Comparison of ENCODE assay signal across 1 cellular context in the genomic region with DNA sequence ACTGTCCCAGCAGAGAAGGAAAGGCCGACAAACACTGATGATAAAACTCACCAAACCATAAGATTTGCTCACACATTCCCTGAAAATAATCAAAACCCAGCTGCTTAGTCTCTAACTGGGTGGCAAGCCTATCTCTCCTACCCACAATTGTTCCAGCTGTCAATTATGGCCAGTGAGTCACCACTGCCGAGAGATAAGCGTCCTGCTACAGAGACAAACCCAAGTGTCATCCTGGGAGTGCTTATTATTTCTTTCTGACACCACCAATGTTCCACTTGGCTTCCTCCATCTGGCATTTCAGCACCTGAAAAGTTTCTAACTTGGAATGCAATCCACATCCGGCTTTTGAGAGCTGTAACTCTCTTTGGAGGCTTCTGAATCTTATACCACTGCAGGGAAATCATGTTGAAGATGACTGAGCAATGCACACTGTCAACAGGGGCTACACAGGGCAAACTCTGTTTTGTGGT.
TF ChIP-seq lines count a peak whose summit lies in the region.

No MANE protein-coding gene starts in this region.

TF ChIP-seq in K562, 482 proteins besides CTCF, POLR2A, EP300 and RAD21 (continued from another document and continues in another):
- TF ChIP-seq, protein P1, sequence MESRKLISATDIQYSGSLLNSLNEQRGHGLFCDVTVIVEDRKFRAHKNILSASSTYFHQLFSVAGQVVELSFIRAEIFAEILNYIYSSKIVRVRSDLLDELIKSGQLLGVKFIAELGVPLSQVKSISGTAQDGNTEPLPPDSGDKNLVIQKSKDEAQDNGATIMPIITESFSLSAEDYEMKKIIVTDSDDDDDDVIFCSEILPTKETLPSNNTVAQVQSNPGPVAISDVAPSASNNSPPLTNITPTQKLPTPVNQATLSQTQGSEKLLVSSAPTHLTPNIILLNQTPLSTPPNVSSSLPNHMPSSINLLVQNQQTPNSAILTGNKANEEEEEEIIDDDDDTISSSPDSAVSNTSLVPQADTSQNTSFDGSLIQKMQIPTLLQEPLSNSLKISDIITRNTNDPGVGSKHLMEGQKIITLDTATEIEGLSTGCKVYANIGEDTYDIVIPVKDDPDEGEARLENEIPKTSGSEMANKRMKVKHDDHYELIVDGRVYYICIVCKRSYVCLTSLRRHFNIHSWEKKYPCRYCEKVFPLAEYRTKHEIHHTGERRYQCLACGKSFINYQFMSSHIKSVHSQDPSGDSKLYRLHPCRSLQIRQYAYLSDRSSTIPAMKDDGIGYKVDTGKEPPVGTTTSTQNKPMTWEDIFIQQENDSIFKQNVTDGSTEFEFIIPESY (CRISPR knock-in tag; IDR thresholded peaks at IDR 0.05): no peak
- TF ChIP-seq MEIS2 (IDR thresholded peaks at IDR 0.05; ENCODE audit: partially characterized antibody) (peak; percentile 97), FOS (IDR thresholded peaks at IDR 0.05; ENCODE audit: extremely low read depth, insufficient read length) (peak; percentile 81), STAT5A (IDR thresholded peaks at IDR 0.05; ENCODE audit: borderline replicate concordance, low read length) (peak; percentile 86), CCNT2 (IDR thresholded peaks at IDR 0.05; ENCODE audit: borderline replicate concordance, extremely low read depth, insufficient read length, low read depth, low read length) (peak; percentile 96), PHF21A (IDR thresholded peaks at IDR 0.05; ENCODE audit: borderline replicate concordance, low read depth) (peak; percentile 91; the same call in 1 of the 2 replicates), SRSF3 (IDR thresholded peaks at IDR 0.05; ENCODE audit: insufficient read depth, low read length) (no peak), KAT8 (IDR thresholded peaks at IDR 0.05; ENCODE audit: low read depth) (no peak), TEAD4 (IDR thresholded peaks at IDR 0.05; ENCODE audit: low read length) (peak; percentile 97), TEAD4 (CRISPR knock-in tag; IDR thresholded peaks at IDR 0.05; ENCODE audit: borderline replicate concordance) (no peak), ZNF175 (CRISPR knock-in tag; IDR thresholded peaks at IDR 0.05; ENCODE audit: low read depth) (peak; percentile 97), ZEB2 (IDR thresholded peaks at IDR 0.05) (peak; percentile 87), KLF6 (CRISPR knock-in tag; IDR thresholded peaks at IDR 0.05; ENCODE audit: borderline replicate concordance) (0 out of 2 replicates have a peak, but pooled peaks have one; percentile 61), PHTF2 (CRISPR knock-in tag; IDR thresholded peaks at IDR 0.05) (no peak), SMAD1 (IDR thresholded peaks at IDR 0.05; ENCODE audit: low read depth, low read length, partially characterized antibody) (peak; percentile 72), HDAC1 (IDR thresholded peaks at IDR 0.05) (peak; percentile 77 to 99; a peak in 3 of 4 replicates), PML (IDR thresholded peaks at IDR 0.05; ENCODE audit: low read length) (peak; percentile 95), ZNF644 (tag; IDR thresholded peaks at IDR 0.05; ENCODE audit: low read depth) (peak; percentile 96), SMAD3 (CRISPR knock-in tag; conservative IDR thresholded peaks at IDR 0.05) (peak; percentile 91), BHLHE40 (IDR thresholded peaks at IDR 0.05; ENCODE audit: low read length) (peak; percentile 71), ZFP36 (IDR thresholded peaks at IDR 0.05; ENCODE audit: low read depth, low read length, partially characterized antibody) (no peak), NCOA6 (IDR thresholded peaks at IDR 0.05) (no peak), NCOA4 (IDR thresholded peaks at IDR 0.05; ENCODE audit: partially characterized antibody) (peak; percentile 19), BCOR (IDR thresholded peaks at IDR 0.05) (peak; percentile 83), CXXC5 (CRISPR knock-in tag; IDR thresholded peaks at IDR 0.05) (peak; percentile 75), ETV5 (CRISPR knock-in tag; IDR thresholded peaks at IDR 0.05; ENCODE audit: low read depth) (peak; percentile 21; the same call in 1 of the 2 replicates), CC2D1A (IDR thresholded peaks at IDR 0.05) (peak; percentile 80), SMC3 (conservative IDR thresholded peaks at IDR 0.05; ENCODE audit: insufficient read depth, low read depth, low read length) (no peak; the same call in 1 of the 2 replicates), GATAD2B (IDR thresholded peaks at IDR 0.05; ENCODE audit: borderline replicate concordance) (peak; percentile 71; the same call in 1 of the 2 replicates), ZNF766 (CRISPR knock-in tag; conservative IDR thresholded peaks at IDR 0.05) (peak; percentile 89), SUPT5H (IDR thresholded peaks at IDR 0.05) (no peak), MTA3 (IDR thresholded peaks at IDR 0.05; ENCODE audit: borderline replicate concordance) (peak; percentile 73), FOXA1 (IDR thresholded peaks at IDR 0.05; ENCODE audit: borderline replicate concordance) (no peak), SMAD2 (IDR thresholded peaks at IDR 0.05; ENCODE audit: low read depth, low read length) (no peak), PYGO2 (tag; IDR thresholded peaks at IDR 0.05) (peak; percentile 67; the same call in 1 of the 2 replicates), CBX3 (IDR thresholded peaks at IDR 0.05; ENCODE audit: borderline replicate concordance in 1 of 2, low read length in 2 of 2) (peak in 1 of 2 experiments; percentile 70; a peak in 2 of 3 replicates), CREM (IDR thresholded peaks at IDR 0.05; ENCODE audit: low read depth) (peak; percentile 76), ZNF589 (CRISPR knock-in tag; IDR thresholded peaks at IDR 0.05; ENCODE audit: low read depth) (peak; percentile 98), POU5F1 (IDR thresholded peaks at IDR 0.05; ENCODE audit: borderline replicate concordance, low read depth, low read length, partially characterized antibody) (no peak)
- TF ChIP-seq, protein P2, sequence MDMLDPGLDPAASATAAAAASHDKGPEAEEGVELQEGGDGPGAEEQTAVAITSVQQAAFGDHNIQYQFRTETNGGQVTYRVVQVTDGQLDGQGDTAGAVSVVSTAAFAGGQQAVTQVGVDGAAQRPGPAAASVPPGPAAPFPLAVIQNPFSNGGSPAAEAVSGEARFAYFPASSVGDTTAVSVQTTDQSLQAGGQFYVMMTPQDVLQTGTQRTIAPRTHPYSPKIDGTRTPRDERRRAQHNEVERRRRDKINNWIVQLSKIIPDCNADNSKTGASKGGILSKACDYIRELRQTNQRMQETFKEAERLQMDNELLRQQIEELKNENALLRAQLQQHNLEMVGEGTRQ (CRISPR knock-in tag; IDR thresholded peaks at IDR 0.05): no peak
- TF ChIP-seq, protein P3, sequence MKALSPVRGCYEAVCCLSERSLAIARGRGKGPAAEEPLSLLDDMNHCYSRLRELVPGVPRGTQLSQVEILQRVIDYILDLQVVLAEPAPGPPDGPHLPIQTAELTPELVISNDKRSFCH (CRISPR knock-in tag; IDR thresholded peaks at IDR 0.05): no peak
- TF ChIP-seq, protein P3 (tag; IDR thresholded peaks at IDR 0.05): peak; percentile 83
- TF ChIP-seq, protein P4, sequence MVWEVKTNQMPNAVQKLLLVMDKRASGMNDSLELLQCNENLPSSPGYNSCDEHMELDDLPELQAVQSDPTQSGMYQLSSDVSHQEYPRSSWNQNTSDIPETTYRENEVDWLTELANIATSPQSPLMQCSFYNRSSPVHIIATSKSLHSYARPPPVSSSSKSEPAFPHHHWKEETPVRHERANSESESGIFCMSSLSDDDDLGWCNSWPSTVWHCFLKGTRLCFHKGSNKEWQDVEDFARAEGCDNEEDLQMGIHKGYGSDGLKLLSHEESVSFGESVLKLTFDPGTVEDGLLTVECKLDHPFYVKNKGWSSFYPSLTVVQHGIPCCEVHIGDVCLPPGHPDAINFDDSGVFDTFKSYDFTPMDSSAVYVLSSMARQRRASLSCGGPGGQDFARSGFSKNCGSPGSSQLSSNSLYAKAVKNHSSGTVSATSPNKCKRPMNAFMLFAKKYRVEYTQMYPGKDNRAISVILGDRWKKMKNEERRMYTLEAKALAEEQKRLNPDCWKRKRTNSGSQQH (CRISPR knock-in tag; IDR thresholded peaks at IDR 0.05): 0 out of 2 replicates have a peak, but pooled peaks have one; percentile 72
- TF ChIP-seq, protein P5, sequence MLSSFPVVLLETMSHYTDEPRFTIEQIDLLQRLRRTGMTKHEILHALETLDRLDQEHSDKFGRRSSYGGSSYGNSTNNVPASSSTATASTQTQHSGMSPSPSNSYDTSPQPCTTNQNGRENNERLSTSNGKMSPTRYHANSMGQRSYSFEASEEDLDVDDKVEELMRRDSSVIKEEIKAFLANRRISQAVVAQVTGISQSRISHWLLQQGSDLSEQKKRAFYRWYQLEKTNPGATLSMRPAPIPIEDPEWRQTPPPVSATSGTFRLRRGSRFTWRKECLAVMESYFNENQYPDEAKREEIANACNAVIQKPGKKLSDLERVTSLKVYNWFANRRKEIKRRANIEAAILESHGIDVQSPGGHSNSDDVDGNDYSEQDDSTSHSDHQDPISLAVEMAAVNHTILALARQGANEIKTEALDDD (IDR thresholded peaks at IDR 0.05): peak; percentile 93
- TF ChIP-seq, protein P6, sequence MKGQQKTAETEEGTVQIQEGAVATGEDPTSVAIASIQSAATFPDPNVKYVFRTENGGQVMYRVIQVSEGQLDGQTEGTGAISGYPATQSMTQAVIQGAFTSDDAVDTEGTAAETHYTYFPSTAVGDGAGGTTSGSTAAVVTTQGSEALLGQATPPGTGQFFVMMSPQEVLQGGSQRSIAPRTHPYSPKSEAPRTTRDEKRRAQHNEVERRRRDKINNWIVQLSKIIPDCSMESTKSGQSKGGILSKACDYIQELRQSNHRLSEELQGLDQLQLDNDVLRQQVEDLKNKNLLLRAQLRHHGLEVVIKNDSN (CRISPR knock-in tag; IDR thresholded peaks at IDR 0.05): no peak
- TF ChIP-seq, protein P7, sequence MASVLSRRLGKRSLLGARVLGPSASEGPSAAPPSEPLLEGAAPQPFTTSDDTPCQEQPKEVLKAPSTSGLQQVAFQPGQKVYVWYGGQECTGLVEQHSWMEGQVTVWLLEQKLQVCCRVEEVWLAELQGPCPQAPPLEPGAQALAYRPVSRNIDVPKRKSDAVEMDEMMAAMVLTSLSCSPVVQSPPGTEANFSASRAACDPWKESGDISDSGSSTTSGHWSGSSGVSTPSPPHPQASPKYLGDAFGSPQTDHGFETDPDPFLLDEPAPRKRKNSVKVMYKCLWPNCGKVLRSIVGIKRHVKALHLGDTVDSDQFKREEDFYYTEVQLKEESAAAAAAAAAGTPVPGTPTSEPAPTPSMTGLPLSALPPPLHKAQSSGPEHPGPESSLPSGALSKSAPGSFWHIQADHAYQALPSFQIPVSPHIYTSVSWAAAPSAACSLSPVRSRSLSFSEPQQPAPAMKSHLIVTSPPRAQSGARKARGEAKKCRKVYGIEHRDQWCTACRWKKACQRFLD (CRISPR knock-in tag; IDR thresholded peaks at IDR 0.05): peak; percentile 96
- TF ChIP-seq, protein P8, sequence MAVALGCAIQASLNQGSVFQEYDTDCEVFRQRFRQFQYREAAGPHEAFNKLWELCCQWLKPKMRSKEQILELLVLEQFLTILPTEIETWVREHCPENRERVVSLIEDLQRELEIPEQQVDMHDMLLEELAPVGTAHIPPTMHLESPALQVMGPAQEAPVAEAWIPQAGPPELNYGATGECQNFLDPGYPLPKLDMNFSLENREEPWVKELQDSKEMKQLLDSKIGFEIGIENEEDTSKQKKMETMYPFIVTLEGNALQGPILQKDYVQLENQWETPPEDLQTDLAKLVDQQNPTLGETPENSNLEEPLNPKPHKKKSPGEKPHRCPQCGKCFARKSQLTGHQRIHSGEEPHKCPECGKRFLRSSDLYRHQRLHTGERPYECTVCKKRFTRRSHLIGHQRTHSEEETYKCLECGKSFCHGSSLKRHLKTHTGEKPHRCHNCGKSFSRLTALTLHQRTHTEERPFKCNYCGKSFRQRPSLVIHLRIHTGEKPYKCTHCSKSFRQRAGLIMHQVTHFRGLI (CRISPR knock-in tag; IDR thresholded peaks at IDR 0.05): peak; percentile 77; the same call in 1 of the 2 replicates
- TF ChIP-seq, protein P9, sequence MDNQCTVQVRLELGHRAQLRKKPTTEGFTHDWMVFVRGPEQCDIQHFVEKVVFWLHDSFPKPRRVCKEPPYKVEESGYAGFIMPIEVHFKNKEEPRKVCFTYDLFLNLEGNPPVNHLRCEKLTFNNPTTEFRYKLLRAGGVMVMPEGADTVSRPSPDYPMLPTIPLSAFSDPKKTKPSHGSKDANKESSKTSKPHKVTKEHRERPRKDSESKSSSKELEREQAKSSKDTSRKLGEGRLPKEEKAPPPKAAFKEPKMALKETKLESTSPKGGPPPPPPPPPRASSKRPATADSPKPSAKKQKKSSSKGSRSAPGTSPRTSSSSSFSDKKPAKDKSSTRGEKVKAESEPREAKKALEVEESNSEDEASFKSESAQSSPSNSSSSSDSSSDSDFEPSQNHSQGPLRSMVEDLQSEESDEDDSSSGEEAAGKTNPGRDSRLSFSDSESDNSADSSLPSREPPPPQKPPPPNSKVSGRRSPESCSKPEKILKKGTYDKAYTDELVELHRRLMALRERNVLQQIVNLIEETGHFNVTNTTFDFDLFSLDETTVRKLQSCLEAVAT (IDR thresholded peaks at IDR 0.05): peak in 1 of 2 experiments; percentile 84; a peak in 2 of 4 replicates
- TF ChIP-seq, protein P10, sequence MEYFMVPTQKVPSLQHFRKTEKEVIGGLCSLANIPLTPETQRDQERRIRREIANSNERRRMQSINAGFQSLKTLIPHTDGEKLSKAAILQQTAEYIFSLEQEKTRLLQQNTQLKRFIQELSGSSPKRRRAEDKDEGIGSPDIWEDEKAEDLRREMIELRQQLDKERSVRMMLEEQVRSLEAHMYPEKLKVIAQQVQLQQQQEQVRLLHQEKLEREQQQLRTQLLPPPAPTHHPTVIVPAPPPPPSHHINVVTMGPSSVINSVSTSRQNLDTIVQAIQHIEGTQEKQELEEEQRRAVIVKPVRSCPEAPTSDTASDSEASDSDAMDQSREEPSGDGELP (CRISPR knock-in tag; IDR thresholded peaks at IDR 0.05; ENCODE audit: borderline replicate concordance): peak; percentile 96
- TF ChIP-seq, protein P11, sequence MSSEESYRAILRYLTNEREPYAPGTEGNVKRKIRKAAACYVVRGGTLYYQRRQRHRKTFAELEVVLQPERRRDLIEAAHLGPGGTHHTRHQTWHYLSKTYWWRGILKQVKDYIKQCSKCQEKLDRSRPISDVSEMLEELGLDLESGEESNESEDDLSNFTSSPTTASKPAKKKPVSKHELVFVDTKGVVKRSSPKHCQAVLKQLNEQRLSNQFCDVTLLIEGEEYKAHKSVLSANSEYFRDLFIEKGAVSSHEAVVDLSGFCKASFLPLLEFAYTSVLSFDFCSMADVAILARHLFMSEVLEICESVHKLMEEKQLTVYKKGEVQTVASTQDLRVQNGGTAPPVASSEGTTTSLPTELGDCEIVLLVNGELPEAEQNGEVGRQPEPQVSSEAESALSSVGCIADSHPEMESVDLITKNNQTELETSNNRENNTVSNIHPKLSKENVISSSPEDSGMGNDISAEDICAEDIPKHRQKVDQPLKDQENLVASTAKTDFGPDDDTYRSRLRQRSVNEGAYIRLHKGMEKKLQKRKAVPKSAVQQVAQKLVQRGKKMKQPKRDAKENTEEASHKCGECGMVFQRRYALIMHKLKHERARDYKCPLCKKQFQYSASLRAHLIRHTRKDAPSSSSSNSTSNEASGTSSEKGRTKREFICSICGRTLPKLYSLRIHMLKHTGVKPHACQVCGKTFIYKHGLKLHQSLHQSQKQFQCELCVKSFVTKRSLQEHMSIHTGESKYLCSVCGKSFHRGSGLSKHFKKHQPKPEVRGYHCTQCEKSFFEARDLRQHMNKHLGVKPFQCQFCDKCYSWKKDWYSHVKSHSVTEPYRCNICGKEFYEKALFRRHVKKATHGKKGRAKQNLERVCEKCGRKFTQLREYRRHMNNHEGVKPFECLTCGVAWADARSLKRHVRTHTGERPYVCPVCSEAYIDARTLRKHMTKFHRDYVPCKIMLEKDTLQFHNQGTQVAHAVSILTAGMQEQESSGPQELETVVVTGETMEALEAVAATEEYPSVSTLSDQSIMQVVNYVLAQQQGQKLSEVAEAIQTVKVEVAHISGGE (CRISPR knock-in tag; IDR thresholded peaks at IDR 0.05): peak in 1 of 3 experiments; percentile 79; a peak in 2 of 6 replicates
